ENCODE assay signal across 12 cellular contexts in genomic region chr1:219988387-219988786, GRCh38. TPM values are rescaled to one million over a fixed set of nuclear protein-coding genes. Genes with fewer than 3 reads are reported as not detected.
A peak's percentile ranks its signal among the peaks of the same experiment; 100 is the strongest.
DNase-seq lines count a peak whose midpoint lies in the region; ATAC-seq, FAIRE-seq and TF ChIP-seq lines count a peak whose summit lies in the region.
"Had no signal": no experiment of that assay in that cellular context is flagged by ENCODE, and none has a peak within 500 bp of the region (broad histone marks: within the 10 kb centered on the region; RNA-seq: fewer than 3 reads in every experiment).

No MANE protein-coding gene starts in this region.

- TF ChIP-seq POLR2A in spleen (IDR thresholded peaks at IDR 0.05) (no peak), Peyer's patch (IDR thresholded peaks at IDR 0.05) (no peak)

- ATAC-seq in GM19463 (IDR thresholded peaks at IDR 0.05; ENCODE audit: unreplicated experiment): peak; percentile 66
- peak; percentile 89 for ATAC-seq in HG02973 (IDR thresholded peaks at IDR 0.05; ENCODE audit: unreplicated experiment)
- ATAC-seq: heart left ventricle; stimulated activated effector memory CD8-positive, alpha-beta T cell treated with anti-CD3 and anti-CD28 coated beads, Interleukin-12 subunit alpha, Interleukin-12 subunit beta, amount 100 ng/mL, for 72 hours had no signal

- peaks cover 2% of the 10 kb centered on the region; the same call in 1 of the 2 replicates for H3K79me2 ChIP-seq in OCI-LY3 (ENCODE audit: low read length)

- intact Hi-C loops in spleen (cut with DNase I; ENCODE audit: low total_unique reads): no loop called here

- H3K4me2 ChIP-seq in OCI-LY3 (ENCODE audit: low read length): peak overlapping the region; percentile 66

- H3K4me3 ChIP-seq in OCI-LY3 (ENCODE audit: low read length) (peak overlapping the region; percentile 45), spleen (no peak overlapping the region), Peyer's patch (no peak overlapping the region)
- H3K4me3 ChIP-seq: heart left ventricle, skin epidermis had no signal

- H3K9me3 ChIP-seq in OCI-LY3 (ENCODE audit: insufficient read depth, low read length) (no peaks in the 10 kb centered on the region), spleen (no peaks in the 10 kb centered on the region), Peyer's patch (no peaks in the 10 kb centered on the region)
- H3K9me3 ChIP-seq: heart left ventricle had no signal

- peaks cover 44% of the 10 kb centered on the region for H3K4me1 ChIP-seq in OCI-LY3 (ENCODE audit: low read length)
- H3K4me1 ChIP-seq in spleen: peaks cover 0 to 4% (median 0%) of the 10 kb centered on the region in 6 donors
- H3K4me1 ChIP-seq in Peyer's patch: no peaks in the 10 kb centered on the region
- H3K4me1 ChIP-seq: heart left ventricle had no signal

- 75 to 90% (median 83%) methylated on average over 5 of the region's 5 CpGs for WGBS in spleen, 5 donors

- H3K27ac ChIP-seq in OCI-LY3 (ENCODE audit: low read length) (peak overlapping the region; percentile 64), spleen (peak overlapping the region in 4 of 8 donors; percentile 1 to 65 (median 54)), Peyer's patch (no peak overlapping the region)
- H3K27ac ChIP-seq: heart left ventricle had no signal

- no peak overlapping the region for H2AFZ ChIP-seq in OCI-LY3 (ENCODE audit: low read depth, low read length)

- peaks cover 4% of the 10 kb centered on the region; the same call in 1 of the 2 replicates for H4K20me1 ChIP-seq in OCI-LY3 (ENCODE audit: insufficient read depth, low read length)

- DNase-seq in GM18507 (ENCODE audit: extremely low spot score, insufficient read length, low read depth) (peak; percentile 9), spleen (no peak), DMS153 (lab: John Stamatoyannopoulos, UW) (no peak), kidney glomerular epithelial cell (lab: John Stamatoyannopoulos, UW) (no peak), Peyer's patch (no peak)
- DNase-seq: heart left ventricle, KG1 had no signal

- H3K27me3 ChIP-seq in OCI-LY3 (ENCODE audit: low read depth, low read length) (no peaks in the 10 kb centered on the region), spleen (replicated peaks in 1 of 7) (no peaks in the 10 kb centered on the region), Peyer's patch (no peaks in the 10 kb centered on the region)
- H3K27me3 ChIP-seq: heart left ventricle had no signal

- H3K36me3 ChIP-seq in OCI-LY3 (replicated peaks; ENCODE audit: low read depth, low read length): peaks cover 43% of the 10 kb centered on the region
- H3K36me3 ChIP-seq in spleen: peaks cover 0 to 71% (median 32%) of the 10 kb centered on the region in 6 donors
- peaks cover 0 to 51% (median 0%) of the 10 kb centered on the region in 3 donors for H3K36me3 ChIP-seq in Peyer's patch

- peak overlapping the region; percentile 34; the same call in 1 of the 2 replicates for H3K9ac ChIP-seq in OCI-LY3 (ENCODE audit: low read length)

- peak; percentile 74 for FAIRE-seq in GM18507 (lab: Jason Lieb, UNC)

- TF ChIP-seq CTCF in OCI-LY3 (IDR thresholded peaks at IDR 0.05; ENCODE audit: low read depth, low read length) (no peak), spleen (IDR thresholded peaks at IDR 0.05 in 8 of 11, conservative IDR thresholded peaks at IDR 0.05 in 3 of 11) (no peak), Peyer's patch (IDR thresholded peaks at IDR 0.05) (no peak)

RNA-seq across cellular contexts. Expression of gene EPRS1, which starts 57.9 kb away (rescaled TPM):
- total RNA-seq in spleen (10 to 100 TPM; 50.8 to 72.2 (median 59.6) TPM), Peyer's patch (10 to 100 TPM; 25.2 to 90.0 (median 62.9) TPM)
- polyA plus RNA-seq in spleen: 10 to 100 TPM; 34.6 to 42.8 (median 36.9) TPM
